Comparison of ENCODE assay signal across 8 cellular contexts in genomic region chr2:237687666-237688065, GRCh38.
DNase-seq lines count a peak whose midpoint lies in the region; TF ChIP-seq lines count a peak whose summit lies in the region.

No MANE protein-coding gene starts in this region.

- H2AFZ ChIP-seq in fibroblast of lung (ENCODE audit: low read length), result no peak overlapping the region

- H4K20me1 ChIP-seq in fibroblast of lung (ENCODE audit: control insufficient read depth, extremely low read depth, insufficient read depth, low read length), result no peaks in the 10 kb centered on the region

- H3K79me2 ChIP-seq in fibroblast of lung (ENCODE audit: control insufficient read depth, insufficient read depth, low read length), result peaks cover 3% of the 10 kb centered on the region

- no peak overlapping the region for H3K4me2 ChIP-seq in fibroblast of lung (ENCODE audit: extremely low read depth, insufficient read depth, low read length)

- no peaks in the 10 kb centered on the region for H3K36me3 ChIP-seq in fibroblast of lung (ENCODE audit: control insufficient read depth, insufficient read depth, low read length)

- DNase-seq in AG09319 (ENCODE audit: extremely low read depth, low read depth) (peak; percentile 99), H4 (ENCODE audit: low spot score) (peak; percentile 96), NOMO-1 treated with DMSO at 0.1 percent for 48 hours (lab: John Stamatoyannopoulos, UW; ENCODE audit: unreplicated experiment) (peak; percentile 99), activated T-cell treated with anti-CD3 and anti-CD28 coated beads for 48 hours (ENCODE audit: low read depth) (peak; percentile 71), fibroblast of lung (ENCODE audit: low read depth in 2 of 2) (peak; percentile 100), posterior vena cava (ENCODE audit: low spot score) (peak; percentile 96), retina (no peak), iPS-NIHi7 (ENCODE audit: extremely low spot score) (no peak)

- no peaks in the 10 kb centered on the region for H3K9me3 ChIP-seq in fibroblast of lung (ENCODE audit: control insufficient read depth, insufficient read depth, low read depth, low read length)

- no peak overlapping the region for H3K4me3 ChIP-seq in fibroblast of lung (replicated peaks in 1 of 4; ENCODE audit: control extremely low read depth in 1 of 4, insufficient read depth in 1 of 4, low read depth in 3 of 4, low read length in 4 of 4)

- no peak overlapping the region for H3K9ac ChIP-seq in fibroblast of lung (ENCODE audit: insufficient read depth, low read length)

- TF ChIP-seq CTCF in AG09319 (IDR thresholded peaks at IDR 0.05; ENCODE audit: low read depth, low read length), result no peak
- TF ChIP-seq CTCF in fibroblast of lung (conservative IDR thresholded peaks at IDR 0.05 in 1 of 2, IDR thresholded peaks at IDR 0.05 in 1 of 2; ENCODE audit: low read depth in 1 of 2, low read length in 2 of 2), result no peak

- H3K4me1 ChIP-seq in fibroblast of lung (ENCODE audit: control insufficient read depth, extremely low read depth, insufficient read depth, low read length), result peaks cover 21% of the 10 kb centered on the region

- H3K27ac ChIP-seq in fibroblast of lung (ENCODE audit: insufficient read depth, low read length), result peak overlapping the region; percentile 97

- intact Hi-C loops in posterior vena cava (cut with DNase I), result no loop called here

- no peaks in the 10 kb centered on the region for H3K27me3 ChIP-seq in fibroblast of lung (ENCODE audit: control insufficient read depth, insufficient read depth, low read length)

Comparison
In these comparisons a context has a peak if more than half of its experiments do, and no peak if none do; other contexts are left out.
1. DNase-seq: peak in AG09319 (single experiment), H4 (single experiment), NOMO-1 treated with DMSO at 0.1 percent for 48 hours (single experiment), activated T-cell treated with anti-CD3 and anti-CD28 coated beads for 48 hours (single experiment), fibroblast of lung (2 of 2) and posterior vena cava (single experiment); none in retina (single experiment) and iPS-NIHi7 (single experiment).